8 cellular contexts compared by ENCODE assay signal in genomic region chr19:32674153-32674958, GRCh38.
A peak's percentile ranks its signal among the peaks of the same experiment; 100 is the strongest.
DNase-seq lines count a peak whose midpoint lies in the region; ATAC-seq and TF ChIP-seq lines count a peak whose summit lies in the region.

No MANE protein-coding gene starts in this region.

- no peaks in the 10 kb centered on the region for H3K9me3 Mint-ChIP-seq in central memory CD8-positive, alpha-beta T cell

- H3K9me3 ChIP-seq in MM.1S (replicated peaks; ENCODE audit: insufficient read depth, low read length) (no peaks in the 10 kb centered on the region), mucosa of stomach (ENCODE audit: control insufficient read depth, low read length) (no peaks in the 10 kb centered on the region)

- H3F3A ChIP-seq in MM.1S (ENCODE audit: insufficient read depth, low read length): no peaks in the 10 kb centered on the region

- DNase-seq in NCI-H748 (lab: John Stamatoyannopoulos, UW; ENCODE audit: unreplicated experiment): peak; percentile 49
- no peak for DNase-seq in NCI-H748 treated with DMSO at 0.1 percent for 48 hours (lab: John Stamatoyannopoulos, UW)
- DNase-seq in MM.1S: no peak
- no peak for DNase-seq in central memory CD8-positive, alpha-beta T cell (ENCODE audit: low spot score in 2 of 2)

- peak overlapping the region; percentile 52; the same call in 1 of the 2 replicates for H3K9ac ChIP-seq in MM.1S (ENCODE audit: low read length)
- peak overlapping the region; percentile 65 for H3K9ac ChIP-seq in mucosa of stomach (ENCODE audit: low read length)

- H3K4me2 ChIP-seq in MM.1S (ENCODE audit: low read depth, low read length): peak overlapping the region; percentile 98

- H3K4me1 Mint-ChIP-seq in central memory CD8-positive, alpha-beta T cell: peaks cover 41% of the 10 kb centered on the region

- peak; percentile 0 for ATAC-seq in central memory CD8-positive, alpha-beta T cell (replicated peaks; ENCODE audit: extremely low read depth, poor library complexity, severe bottlenecking)
- ATAC-seq in HG02981 (IDR thresholded peaks at IDR 0.05; ENCODE audit: unreplicated experiment) (no peak), HG03460 (IDR thresholded peaks at IDR 0.05; ENCODE audit: unreplicated experiment) (no peak), HG02938 (IDR thresholded peaks at IDR 0.05; ENCODE audit: unreplicated experiment) (no peak)

- H3K36me3 Mint-ChIP-seq in central memory CD8-positive, alpha-beta T cell (ENCODE audit: insufficient read depth): peaks cover 7% of the 10 kb centered on the region

- H3K27ac ChIP-seq in MM.1S (ENCODE audit: low read length): no peak overlapping the region

- no peaks in the 10 kb centered on the region for H4K20me1 ChIP-seq in MM.1S (ENCODE audit: insufficient read depth, low read length)

- H3K79me2 ChIP-seq in MM.1S (ENCODE audit: low read length): peaks cover 47% of the 10 kb centered on the region

- H3K27me3 Mint-ChIP-seq in central memory CD8-positive, alpha-beta T cell: peaks cover 9% of the 10 kb centered on the region

- H3K4me3 Mint-ChIP-seq in central memory CD8-positive, alpha-beta T cell: peak overlapping the region; percentile 87

- H3K9me2 ChIP-seq in MM.1S (replicated peaks; ENCODE audit: insufficient read depth, low read length): no peaks in the 10 kb centered on the region

- no peaks in the 10 kb centered on the region for H3K36me3 ChIP-seq in MM.1S (replicated peaks; ENCODE audit: insufficient read depth, low read length)
- no peaks in the 10 kb centered on the region for H3K36me3 ChIP-seq in mucosa of stomach (ENCODE audit: control insufficient read depth, insufficient read depth, low read length)

- no peak for TF ChIP-seq CTCF in MM.1S (IDR thresholded peaks at IDR 0.05; ENCODE audit: low read length)

- H3K27ac Mint-ChIP-seq in central memory CD8-positive, alpha-beta T cell (ENCODE audit: low read depth): peak overlapping the region; percentile 64

- no peaks in the 10 kb centered on the region for H3K27me3 ChIP-seq in MM.1S (replicated peaks; ENCODE audit: insufficient read depth, low read length)
- peaks cover 35% of the 10 kb centered on the region for H3K27me3 ChIP-seq in mucosa of stomach (ENCODE audit: control insufficient read depth, insufficient read depth, low read length)

- H3K4me1 ChIP-seq in MM.1S (ENCODE audit: low read length): 0 out of 2 replicates have a peak, but pooled peaks cover 6% of the 10 kb centered on the region
- peaks cover 32% of the 10 kb centered on the region for H3K4me1 ChIP-seq in mucosa of stomach (ENCODE audit: control insufficient read depth, insufficient read depth, low read length)

- peak overlapping the region; percentile 78 for H2AFZ ChIP-seq in MM.1S (ENCODE audit: low read length)

- H3K4me3 ChIP-seq in MM.1S (ENCODE audit: low read length) (peak overlapping the region; percentile 97), mucosa of stomach (ENCODE audit: low read length) (peak overlapping the region; percentile 77)
